10 cellular contexts compared by ENCODE assay signal in the genomic region with DNA sequence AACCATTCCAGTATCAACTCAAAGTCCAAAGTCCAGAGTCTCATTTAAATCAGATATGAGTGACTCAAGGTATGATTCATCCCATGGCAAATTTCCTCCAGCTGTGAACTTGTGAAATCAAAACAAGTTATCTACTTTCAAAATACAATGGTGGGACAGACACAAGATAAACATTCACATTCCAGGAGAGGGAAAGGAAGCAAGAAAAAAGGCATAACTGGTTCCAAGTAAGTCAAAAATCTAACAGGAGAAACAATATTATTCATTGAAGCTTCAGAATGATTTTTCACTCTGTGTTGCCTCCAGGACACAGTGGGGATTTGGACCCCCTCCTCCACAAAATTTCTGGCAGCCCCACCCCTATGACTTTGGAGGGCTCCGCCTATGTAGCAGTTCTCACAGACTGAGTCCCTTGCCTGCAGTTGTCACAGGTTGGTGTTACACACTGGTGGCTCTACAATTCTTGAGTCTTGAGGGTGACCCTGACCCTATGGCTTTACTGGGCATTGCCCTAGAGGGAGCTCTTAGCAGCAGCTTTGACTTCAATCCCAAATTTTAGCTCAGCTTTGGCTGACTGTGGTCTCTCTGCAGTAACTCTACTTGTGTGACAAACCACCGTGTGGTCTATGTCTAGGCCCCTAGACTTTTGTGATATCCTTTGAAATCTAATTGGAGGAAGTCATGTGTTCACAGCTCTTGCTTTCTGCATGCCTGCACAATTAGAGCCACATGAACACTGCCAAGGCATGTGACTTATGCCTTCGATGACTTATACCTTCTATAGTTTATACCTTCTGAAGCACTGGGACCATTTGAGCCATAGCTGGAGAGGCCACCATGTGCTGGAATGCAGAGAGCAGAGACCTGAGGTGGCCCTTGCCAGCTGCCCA.
DNase-seq lines count a peak whose midpoint lies in the region; ATAC-seq, FAIRE-seq and TF ChIP-seq lines count a peak whose summit lies in the region.
"Had no signal": no experiment of that assay in that cellular context is flagged by ENCODE, and none has a peak within 500 bp of the region (broad histone marks: within the 10 kb centered on the region; RNA-seq: fewer than 3 reads in every experiment).

No MANE protein-coding gene starts in this region.

- H3K56ac ChIP-seq in H1 (replicated peaks; ENCODE audit: insufficient read length, low read depth, low read length) = no peak overlapping the region

- no peak for TF ChIP-seq CTCF in 22Rv1 (IDR thresholded peaks at IDR 0.05)
- TF ChIP-seq CTCF in H1 (IDR thresholded peaks at IDR 0.05; ENCODE audit: control extremely low read depth in 1 of 3, insufficient read depth in 1 of 3, low read depth in 1 of 3, low read length in 3 of 3) = peak in 2 of 3 experiments; percentile 18 to 46; a peak in 1 of 4 replicates
- TF ChIP-seq CTCF in kidney epithelial cell (IDR thresholded peaks at IDR 0.05; ENCODE audit: insufficient read depth, low read length, poor library complexity, severe bottlenecking) = no peak
- TF ChIP-seq CTCF in WERI-Rb-1 (IDR thresholded peaks at IDR 0.05; ENCODE audit: low read depth, low read length) = no peak

- no peak overlapping the region for H3K18ac ChIP-seq in H1 (ENCODE audit: extremely low read depth, low read length)

- 86% methylated on average over 3 of the region's 3 CpGs; no CpG with 5 or more reads in 1 of the 2 experiments for WGBS in H1 (ENCODE audit: extremely low coverage in 1 of 2, insufficient coverage in 1 of 2, insufficient read length in 1 of 2, insufficient replicate concordance in 2 of 2, low coverage in 1 of 2, low lambda C conversion rate in 2 of 2, missing lambda C conversion rate in 1 of 2), 2 experiments

- H4K20me1 ChIP-seq in H1 (replicated peaks in 1 of 2; ENCODE audit: control insufficient read depth in 1 of 2, insufficient read depth in 2 of 2, low read length in 2 of 2) = no peaks in the 10 kb centered on the region

- no peak overlapping the region for H4K5ac ChIP-seq in H1 (ENCODE audit: insufficient read length, low read depth, low read length)

- POLR2A ChIA-PET in H1 (lab: Charles Lee; ENCODE audit: partially characterized antibody) = no interaction called here

- H3K79me2 ChIP-seq in H1 (ENCODE audit: control insufficient read depth in 1 of 2, insufficient read depth in 2 of 2, low read length in 2 of 2) = no peaks in the 10 kb centered on the region

- no peaks in the 10 kb centered on the region for H3K79me1 ChIP-seq in H1 (ENCODE audit: low read depth, low read length)

- H4K8ac ChIP-seq in H1 (ENCODE audit: extremely low read depth, insufficient read depth, low read length) = no peak overlapping the region

- H3K4me2 ChIP-seq in H1 (ENCODE audit: insufficient read depth in 1 of 2, low read depth in 2 of 2, low read length in 2 of 2) = no peak overlapping the region

- no peak overlapping the region for H2BK20ac ChIP-seq in H1 (ENCODE audit: low read length)

- H3K4me3 ChIP-seq in H1 (ENCODE audit: extremely low read depth in 1 of 4, insufficient read depth in 2 of 4, low read depth in 3 of 4, low read length in 4 of 4) (no peak overlapping the region), kidney epithelial cell (ENCODE audit: low read depth, low read length) (no peak overlapping the region), WERI-Rb-1 (ENCODE audit: low read depth, low read length) (no peak overlapping the region)
- H3K4me3 ChIP-seq: tibial artery had no signal

- no peak for TF ChIP-seq POLR2A in H1 (IDR thresholded peaks at IDR 0.05; ENCODE audit: control extremely low read depth in 1 of 2, low read depth in 2 of 2, low read length in 2 of 2)

- H3K27me3 ChIP-seq in H1 (replicated peaks in 1 of 4; ENCODE audit: control insufficient read depth in 3 of 4, extremely low read depth in 1 of 4, insufficient read depth in 3 of 4, low read length in 3 of 4) (no peaks in the 10 kb centered on the region), kidney epithelial cell (ENCODE audit: control insufficient read depth, insufficient read depth, low read length) (no peaks in the 10 kb centered on the region), WERI-Rb-1 (ENCODE audit: insufficient read depth, low read depth, severe bottlenecking) (no peaks in the 10 kb centered on the region)
- H3K27me3 ChIP-seq: tibial artery had no signal

- H3K9ac ChIP-seq in H1 (replicated peaks in 1 of 4; ENCODE audit: extremely low read depth in 1 of 4, low read depth in 3 of 4, low read length in 3 of 4) = no peak overlapping the region

- no peak overlapping the region for H3K23ac ChIP-seq in H1 (ENCODE audit: insufficient read length)

- CTCF ChIA-PET in H1 (lab: Charles Lee; ENCODE audit: partially characterized antibody) = interaction anchor here (0.9 to 1.4 kb wide), 4 partner anchors 16 to 89 kb away, joined by 3 to 5 read pairs (median 3); no protein-coding TSS in a partner anchor

- H2AK5ac ChIP-seq in H1 (ENCODE audit: low read depth, low read length) = no peak overlapping the region

- no peaks in the 10 kb centered on the region for H3K23me2 ChIP-seq in H1 (ENCODE audit: low read depth, low read length)

- H2AFZ ChIP-seq in H1 (ENCODE audit: low read length) = no peak overlapping the region

- intact Hi-C loops in left colon (cut with DNase I, micrococcal nuclease) = no loop called here

- no peak overlapping the region for H3K4ac ChIP-seq in H1 (replicated peaks; ENCODE audit: insufficient read length, low read depth, low read length)

- peak; percentile 27 for DNase-seq in NCI-H226
- DNase-seq in H1 (ENCODE audit: low read depth in 1 of 2, low spot score in 2 of 2) = no peak
- DNase-seq in kidney epithelial cell (ENCODE audit: low read depth) = peak; percentile 86
- no peak for DNase-seq in left colon
- DNase-seq in WERI-Rb-1 = no peak
- DNase-seq in activated CD8-positive, alpha-beta memory T cell treated with anti-CD3 and anti-CD28 coated beads, Interleukin-2, amount 50 U/mL, for 4 hours = no peak
- DNase-seq: NCI-H2227 treated with DMSO at 0.1 percent for 48 hours, tibial artery had no signal

- TF ChIP-seq RAD21 in H1 (IDR thresholded peaks at IDR 0.05 in 1 of 2, conservative IDR thresholded peaks at IDR 0.05 in 1 of 2; ENCODE audit: low read depth in 2 of 2, low read length in 2 of 2) = peak; percentile 44 to 49

- H3K27ac ChIP-seq in 22Rv1 = peak overlapping the region; percentile 37
- H3K27ac ChIP-seq in H1 (ENCODE audit: low read depth, low read length) = no peak overlapping the region
- no peak overlapping the region for H3K27ac ChIP-seq in WERI-Rb-1
- H3K27ac ChIP-seq: tibial artery had no signal

- no peak for FAIRE-seq in H1 (lab: Jason Lieb, UNC)

- H2BK5ac ChIP-seq in H1 (ENCODE audit: low read depth, low read length) = no peak overlapping the region

- no peak overlapping the region for H2BK15ac ChIP-seq in H1 (ENCODE audit: low read length)

- TF ChIP-seq EP300 in H1 (IDR thresholded peaks at IDR 0.05; ENCODE audit: borderline replicate concordance in 1 of 2, low read depth in 2 of 2, low read length in 2 of 2) = no peak

- no peak overlapping the region for H4K91ac ChIP-seq in H1 (replicated peaks; ENCODE audit: insufficient read length, low read length)

- no peak overlapping the region for H2BK12ac ChIP-seq in H1 (ENCODE audit: low read depth, low read length)

- H3K14ac ChIP-seq in H1 (ENCODE audit: insufficient read length) = no peak overlapping the region

- no peak for ATAC-seq in GM21360 (IDR thresholded peaks at IDR 0.05; ENCODE audit: unreplicated experiment)
- no peak for ATAC-seq in left colon

- H3K9me3 ChIP-seq in H1 (ENCODE audit: insufficient read depth in 2 of 2, low read depth in 1 of 2, low read length in 1 of 2) (no peaks in the 10 kb centered on the region), WERI-Rb-1 (ENCODE audit: severe bottlenecking) (no peaks in the 10 kb centered on the region)

- no peaks in the 10 kb centered on the region for H3K4me1 ChIP-seq in H1 (replicated peaks in 1 of 4; ENCODE audit: control insufficient read depth in 3 of 4, insufficient read depth in 4 of 4, low read length in 3 of 4)

- H3K36me3 ChIP-seq in H1 (ENCODE audit: control insufficient read depth in 2 of 4, insufficient read depth in 4 of 4, low read length in 3 of 4) (no peaks in the 10 kb centered on the region), kidney epithelial cell (ENCODE audit: control insufficient read depth, insufficient read depth, low read length) (no peaks in the 10 kb centered on the region), WERI-Rb-1 (no peaks in the 10 kb centered on the region)
- H3K36me3 ChIP-seq: tibial artery had no signal

- H2BK120ac ChIP-seq in H1 (replicated peaks; ENCODE audit: low read depth, low read length) = no peak overlapping the region

TF ChIP-seq in H1, 55 proteins besides CTCF, POLR2A, EP300 and RAD21:
- TF ChIP-seq SIX5 (IDR thresholded peaks at IDR 0.05; ENCODE audit: low read depth, low read length) = no peak
- TF ChIP-seq SAP30 (IDR thresholded peaks at IDR 0.05; ENCODE audit: insufficient read depth, insufficient replicate concordance, low read length) = no peak
- no peak for TF ChIP-seq NRF1 (IDR thresholded peaks at IDR 0.05; ENCODE audit: low read depth, low read length)
- TF ChIP-seq ZNF274 (IDR thresholded peaks at IDR 0.05; ENCODE audit: borderline replicate concordance, extremely low read depth, low read length) = no peak
- no peak for TF ChIP-seq CHD1 (IDR thresholded peaks at IDR 0.05; ENCODE audit: low read depth, low read length)
- TF ChIP-seq, protein P1, sequence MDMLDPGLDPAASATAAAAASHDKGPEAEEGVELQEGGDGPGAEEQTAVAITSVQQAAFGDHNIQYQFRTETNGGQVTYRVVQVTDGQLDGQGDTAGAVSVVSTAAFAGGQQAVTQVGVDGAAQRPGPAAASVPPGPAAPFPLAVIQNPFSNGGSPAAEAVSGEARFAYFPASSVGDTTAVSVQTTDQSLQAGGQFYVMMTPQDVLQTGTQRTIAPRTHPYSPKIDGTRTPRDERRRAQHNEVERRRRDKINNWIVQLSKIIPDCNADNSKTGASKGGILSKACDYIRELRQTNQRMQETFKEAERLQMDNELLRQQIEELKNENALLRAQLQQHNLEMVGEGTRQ (IDR thresholded peaks at IDR 0.05; ENCODE audit: low read length) = no peak
- no peak for TF ChIP-seq SUZ12 (IDR thresholded peaks at IDR 0.05; ENCODE audit: low read length)
- TF ChIP-seq JUND (IDR thresholded peaks at IDR 0.05; ENCODE audit: low read length) = no peak

Comparison
In these comparisons a context has a peak if more than half of its experiments do, and no peak if none do; other contexts are left out.
1. CTCF ChIP-seq: peak in H1 (2 of 3); none in 22Rv1 (single experiment), kidney epithelial cell (single experiment) and WERI-Rb-1 (single experiment).
2. DNase-seq: peak in NCI-H226 (single experiment) and kidney epithelial cell (single experiment); none in H1 (0 of 2), left colon (0 of 2), WERI-Rb-1 (single experiment) and activated CD8-positive, alpha-beta memory T cell treated with anti-CD3 and anti-CD28 coated beads, Interleukin-2, amount 50 U/mL, for 4 hours (single experiment).